ENCODE assay signal across 29 cellular contexts in the genomic region with DNA sequence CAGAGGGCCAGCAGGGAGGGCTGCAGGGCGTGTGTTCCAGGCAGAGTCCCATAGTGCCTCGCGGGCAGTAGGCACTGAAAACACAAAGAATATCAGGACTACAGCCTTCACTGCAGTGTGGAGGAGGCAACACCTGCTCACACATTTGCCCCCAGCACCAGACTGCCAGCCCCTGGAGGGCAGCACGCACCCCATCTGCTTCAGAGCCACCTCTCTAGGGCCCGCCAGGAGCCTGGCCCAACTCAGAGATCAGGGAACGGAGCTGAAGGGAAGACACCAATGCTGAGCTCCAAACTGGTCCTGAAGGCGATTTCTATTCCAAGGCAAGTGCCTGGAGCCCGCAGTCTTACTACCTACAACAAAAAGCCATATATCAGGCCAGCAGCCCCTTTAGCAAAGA.
"Had no signal": no experiment of that assay in that cellular context is flagged by ENCODE, and none has a peak within 500 bp of the region (broad histone marks: within the 10 kb centered on the region; RNA-seq: fewer than 3 reads in every experiment).

No MANE protein-coding gene starts in this region.

- H3K4me1 ChIP-seq: ascending aorta, gastroesophageal sphincter, heart left ventricle, pancreas, suprapubic skin had no signal

- DNase-seq: activated CD4-positive, alpha-beta T cell treated with anti-CD3 and anti-CD28 coated beads for 48 hours; activated CD4-positive, alpha-beta T cell treated with anti-CD3 and anti-CD28 coated beads, Interleukin-2, amount 50 U/mL, for 48 hours; activated CD8-positive, alpha-beta memory T cell treated with anti-CD3 and anti-CD28 coated beads for 24 hours; activated effector memory CD4-positive, alpha-beta T cell treated with Interleukin-2 at 50 U/mL for 16 hours; activated naive CD4-positive, alpha-beta T cell treated with Interleukin-2 at 50 U/mL for 16 hours; brain microvascular endothelial cell; cortex of kidney; heart left ventricle; hypothalamus; immature natural killer cell; kidney; left colon; mammary epithelial cell; nephron progenitor cell; nucleus accumbens; pancreas; psoas muscle; stimulated activated CD4-positive, alpha-beta T cell treated with anti-CD3 and anti-CD28 coated beads, Interleukin-1b, Interleukin-23, amount 100 ng/mL, for 48 hours; stimulated activated CD4-positive, alpha-beta T cell treated with anti-CD3 and anti-CD28 coated beads, Interleukin-4, amount 100 ng/mL, for 4 hours; stimulated activated CD8-positive, alpha-beta memory T cell treated with anti-CD3 and anti-CD28 coated beads, Interleukin-4, amount 100 ng/mL, for 48 hours; stimulated activated naive B cell treated with anti-CD40 and anti-IgM and Interleukin-4, amounts not matched to agents 10 μg/mL and 1 μg/mL and 100 μg/mL, for 72 hours; tibial artery had no signal

- FAIRE-seq: endothelial cell of umbilical vein, kidney, pancreas had no signal

- H3K27me3 Mint-ChIP-seq: activated naive CD8-positive, alpha-beta T cell; stimulated activated naive B cell treated with anti-CD40 and anti-IgM and Interleukin-4, amounts not matched to agents 10 μg/mL and 1 μg/mL and 100 μg/mL, for 72 hours had no signal

- H3K27ac ChIP-seq: ascending aorta, brain microvascular endothelial cell, gastroesophageal sphincter, heart left ventricle, pancreas, psoas muscle, suprapubic skin, tibial artery had no signal

- H3K4me3 ChIP-seq: ascending aorta, gastroesophageal sphincter, heart left ventricle, pancreas, psoas muscle, smooth muscle cell, suprapubic skin, tibial artery had no signal

- ATAC-seq: gastroesophageal sphincter, heart left ventricle, left colon, pancreas had no signal

- H3K27me3 ChIP-seq: ascending aorta, brain microvascular endothelial cell, gastroesophageal sphincter, heart left ventricle, pancreas, suprapubic skin, tibial artery had no signal

- H3K4me3 Mint-ChIP-seq: activated naive CD8-positive, alpha-beta T cell; immature natural killer cell; nephron progenitor cell; stimulated activated naive B cell treated with anti-CD40 and anti-IgM and Interleukin-4, amounts not matched to agents 10 μg/mL and 1 μg/mL and 100 μg/mL, for 72 hours; T-helper 2 cell treated with Interferon-gamma antibody and Interleukin-4, amounts not matched to agents 5 μg/mL and 100 μg/mL, for 36 hours had no signal

- H3K4me1 Mint-ChIP-seq: immature natural killer cell had no signal

- H3K9me3 ChIP-seq: pancreas, psoas muscle, suprapubic skin had no signal

- H3K36me3 ChIP-seq: brain microvascular endothelial cell, pancreas, suprapubic skin had no signal

- H3K4me2 ChIP-seq: smooth muscle cell had no signal

- H3K36me3 Mint-ChIP-seq: activated naive CD8-positive, alpha-beta T cell; immature natural killer cell; stimulated activated naive B cell treated with anti-CD40 and anti-IgM and Interleukin-4, amounts not matched to agents 10 μg/mL and 1 μg/mL and 100 μg/mL, for 72 hours had no signal

- H3K27ac Mint-ChIP-seq: activated naive CD8-positive, alpha-beta T cell; immature natural killer cell; nephron progenitor cell; stimulated activated naive B cell treated with anti-CD40 and anti-IgM and Interleukin-4, amounts not matched to agents 10 μg/mL and 1 μg/mL and 100 μg/mL, for 72 hours; T-helper 2 cell treated with Interferon-gamma antibody and Interleukin-4, amounts not matched to agents 5 μg/mL and 100 μg/mL, for 36 hours had no signal
